Comparison of ENCODE assay signal across 20 cellular contexts in the genomic region with DNA sequence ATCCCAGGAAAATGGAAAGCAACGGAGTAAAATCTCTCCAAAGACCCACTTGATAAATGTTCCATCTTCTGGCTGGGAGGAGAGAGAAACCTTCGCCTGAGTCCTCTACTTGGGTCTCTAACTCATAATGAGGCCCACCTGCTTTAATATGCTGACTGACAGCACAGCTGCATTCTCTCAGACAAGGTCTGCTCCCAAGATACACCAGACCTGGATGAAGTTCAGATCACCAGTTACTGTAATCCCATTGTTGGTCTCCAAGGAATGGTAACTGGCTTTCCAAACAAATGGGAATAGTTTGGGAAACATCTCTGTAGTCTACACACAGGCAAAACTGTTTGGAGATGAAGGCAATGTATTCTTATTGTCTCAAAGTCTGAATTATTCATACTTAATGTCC. TPM values are rescaled to one million over a fixed set of nuclear protein-coding genes. Genes with fewer than 3 reads are reported as not detected.
"Had no signal": no experiment of that assay in that cellular context is flagged by ENCODE, and none has a peak within 500 bp of the region (broad histone marks: within the 10 kb centered on the region; RNA-seq: fewer than 3 reads in every experiment).

No MANE protein-coding gene starts in this region.

- H3K27me3 ChIP-seq: ovary, sigmoid colon, tibial nerve, uterus had no signal

- H3K27ac ChIP-seq: ovary, sigmoid colon, tibial nerve, uterus had no signal

- H3K36me3 ChIP-seq: ovary, sigmoid colon, tibial nerve, uterus had no signal

- H3K4me3 ChIP-seq: lung, ovary, sigmoid colon, smooth muscle cell, tibial nerve, uterus had no signal

- H3K9me3 ChIP-seq: ovary, sigmoid colon, uterus had no signal

- H3K4me1 ChIP-seq: uterus had no signal

- DNase-seq: hypothalamus; immature natural killer cell; naive thymus-derived CD4-positive, alpha-beta T cell; ovary; right cardiac atrium; sigmoid colon; stimulated activated CD4-positive, alpha-beta T cell treated with anti-CD3 and anti-CD28 coated beads, Interleukin-1b, Interleukin-23, amount 100 ng/mL, for 48 hours; stimulated activated CD4-positive, alpha-beta T cell treated with anti-CD3 and anti-CD28 coated beads, Interleukin-2, amount 100 ng/mL, for 48 hours; stimulated activated CD4-positive, alpha-beta T cell treated with anti-CD3 and anti-CD28 coated beads, Interleukin-4, amount 100 ng/mL, for 4 hours; stimulated activated CD8-positive, alpha-beta memory T cell treated with anti-CD3 and anti-CD28 coated beads, Interleukin-4, amount 100 ng/mL, for 48 hours; stimulated activated naive CD4-positive, alpha-beta T cell treated with Interleukin-2 at 50 U/mL for 16 hours; stimulated activated naive CD8-positive, alpha-beta T cell treated with anti-CD3 and anti-CD28 coated beads, Interleukin-15, amount 100 ng/mL, for 72 hours; substantia nigra; uterus had no signal

- ATAC-seq: left lobe of liver; naive thymus-derived CD4-positive, alpha-beta T cell; natural killer cell treated with Interleukin-12 subunit alpha and Interleukin-12 subunit beta and Interleukin-15 and Interleukin-18, amount 100 ng/mL, for 72 hours; stimulated activated memory B cell treated with anti-CD40 and anti-IgM and Interleukin-4, amounts not matched to agents 10 μg/mL and 1 μg/mL and 100 μg/mL, for 72 hours; stimulated activated naive CD8-positive, alpha-beta T cell treated with anti-CD3 and anti-CD28 coated beads, Interleukin-15, amount 100 ng/mL, for 72 hours had no signal

RNA-seq across cellular contexts. Expression of a gene that starts 27.8 kb away (rescaled TPM):
- total RNA-seq: left lobe of liver; natural killer cell treated with Interleukin-12 subunit alpha and Interleukin-12 subunit beta and Interleukin-15 and Interleukin-18, amount 100 ng/mL, for 72 hours had no signal
- polyA plus RNA-seq: naive thymus-derived CD4-positive, alpha-beta T cell had no signal
